In genomic region chr12:118025168-118025567, GRCh38 we compare ENCODE assay signal across 1 cellular context.
TF ChIP-seq lines count a peak whose summit lies in the region.

No MANE protein-coding gene starts in this region.

TF ChIP-seq in HepG2, 621 proteins besides CTCF, POLR2A, EP300 and RAD21:
- TF ChIP-seq FOXP1 (IDR thresholded peaks at IDR 0.05): no peak
- no peak for TF ChIP-seq FOXP1 (CRISPR knock-in tag; IDR thresholded peaks at IDR 0.05)
- TF ChIP-seq FOXO1 (CRISPR knock-in tag; IDR thresholded peaks at IDR 0.05): no peak
- TF ChIP-seq ISX (CRISPR knock-in tag; conservative IDR thresholded peaks at IDR 0.05): no peak
- no peak for TF ChIP-seq ARID3A (IDR thresholded peaks at IDR 0.05; ENCODE audit: low read depth, low read length)
- no peak for TF ChIP-seq ZNF10 (CRISPR knock-in tag; IDR thresholded peaks at IDR 0.05; ENCODE audit: borderline replicate concordance, low read depth)
- TF ChIP-seq IRX3 (CRISPR knock-in tag; IDR thresholded peaks at IDR 0.05; ENCODE audit: borderline replicate concordance, low read depth): no peak
- TF ChIP-seq ZBTB1 (CRISPR knock-in tag; IDR thresholded peaks at IDR 0.05; ENCODE audit: borderline replicate concordance): no peak
- TF ChIP-seq FOXK2 (IDR thresholded peaks at IDR 0.05): no peak
- TF ChIP-seq PRPF4 (IDR thresholded peaks at IDR 0.05; ENCODE audit: low read depth, low read length, poor library complexity, severe bottlenecking): no peak
- TF ChIP-seq TAF1 (CRISPR knock-in tag; IDR thresholded peaks at IDR 0.05): no peak
- TF ChIP-seq ZNF749 (CRISPR knock-in tag; IDR thresholded peaks at IDR 0.05; ENCODE audit: borderline replicate concordance): no peak
- no peak for TF ChIP-seq ZNF441 (CRISPR knock-in tag; IDR thresholded peaks at IDR 0.05; ENCODE audit: borderline replicate concordance)
- no peak for TF ChIP-seq CBFB (CRISPR knock-in tag; IDR thresholded peaks at IDR 0.05)
- TF ChIP-seq ETV5 (CRISPR knock-in tag; IDR thresholded peaks at IDR 0.05; ENCODE audit: borderline replicate concordance): no peak
- TF ChIP-seq ATAD3A (CRISPR knock-in tag; IDR thresholded peaks at IDR 0.05): no peak
- TF ChIP-seq ZNF691 (CRISPR knock-in tag; IDR thresholded peaks at IDR 0.05; ENCODE audit: borderline replicate concordance, low read depth): no peak
- no peak for TF ChIP-seq STAT5B (CRISPR knock-in tag; IDR thresholded peaks at IDR 0.05)
